Comparison of ENCODE assay signal across 2 cellular contexts in genomic region chr2:25376750-25377621, GRCh38.
TF ChIP-seq lines count a peak whose summit lies in the region.

No MANE protein-coding gene starts in this region.

TF ChIP-seq in A549, 52 proteins besides CTCF, POLR2A, EP300 and RAD21 (continued from another document):
- peak; percentile 61; the same call in 1 of the 2 replicates for TF ChIP-seq E2F6 (IDR thresholded peaks at IDR 0.05; ENCODE audit: borderline replicate concordance, low read depth)
- no peak for TF ChIP-seq ATOH8 (CRISPR knock-in tag; IDR thresholded peaks at IDR 0.05; ENCODE audit: low read depth)
- TF ChIP-seq BHLHE40 (IDR thresholded peaks at IDR 0.05; ENCODE audit: low read depth, low read length): no peak
- TF ChIP-seq MAZ (IDR thresholded peaks at IDR 0.05; ENCODE audit: borderline replicate concordance, low read depth, low read length): peak; percentile 50; the same call in 1 of the 2 replicates
- peak; percentile 72 for TF ChIP-seq MAX (IDR thresholded peaks at IDR 0.05)
- TF ChIP-seq HOXB13 (CRISPR knock-in tag; IDR thresholded peaks at IDR 0.05; ENCODE audit: low read depth): peak; percentile 55; the same call in 1 of the 2 replicates
- no peak for TF ChIP-seq FOSB (CRISPR knock-in tag; IDR thresholded peaks at IDR 0.05)
- TF ChIP-seq CEBPB (IDR thresholded peaks at IDR 0.05): no peak
- TF ChIP-seq ZFP36 (IDR thresholded peaks at IDR 0.05; ENCODE audit: borderline replicate concordance, partially characterized antibody): no peak
- TF ChIP-seq JUN (IDR thresholded peaks at IDR 0.05): peak; percentile 31 to 55; a peak in 1 of 5 replicates

TF ChIP-seq in GM12878, 131 proteins besides CTCF, POLR2A, EP300 and RAD21 (continued from another document and continues in another):
- peak; percentile 87 for TF ChIP-seq MLLT1 (IDR thresholded peaks at IDR 0.05)
- TF ChIP-seq KAT2A (conservative IDR thresholded peaks at IDR 0.05; ENCODE audit: control insufficient read depth, low read depth, low read length): no peak
- peak in 1 of 2 experiments; percentile 36; a peak in 1 of 4 replicates for TF ChIP-seq SRF (IDR thresholded peaks at IDR 0.05; ENCODE audit: low read depth in 2 of 2, low read length in 2 of 2)
- TF ChIP-seq CUX1 (IDR thresholded peaks at IDR 0.05; ENCODE audit: insufficient replicate concordance, low read depth, low read length): no peak
- peak; percentile 39 for TF ChIP-seq BCL3 (IDR thresholded peaks at IDR 0.05; ENCODE audit: borderline replicate concordance, insufficient read depth, low read depth, low read length, poor library complexity, severe bottlenecking)
- TF ChIP-seq KLF5 (IDR thresholded peaks at IDR 0.05; ENCODE audit: partially characterized antibody): peak; percentile 85
- peak; percentile 85 for TF ChIP-seq MTA2 (IDR thresholded peaks at IDR 0.05; ENCODE audit: low read depth)
- peak; percentile 95 for TF ChIP-seq SMAD1 (IDR thresholded peaks at IDR 0.05; ENCODE audit: low read depth, partially characterized antibody)
- peak; percentile 89 for TF ChIP-seq ZNF592 (IDR thresholded peaks at IDR 0.05)
- TF ChIP-seq WRNIP1 (IDR thresholded peaks at IDR 0.05; ENCODE audit: borderline replicate concordance, low read depth, low read length): no peak
- peak; percentile 57 for TF ChIP-seq USF2 (IDR thresholded peaks at IDR 0.05; ENCODE audit: borderline replicate concordance, low read depth, low read length)
- TF ChIP-seq SUPT20H (IDR thresholded peaks at IDR 0.05; ENCODE audit: borderline replicate concordance, control insufficient read depth, low read depth, low read length): no peak
- peak; percentile 23; the same call in 1 of the 2 replicates for TF ChIP-seq SPI1 (IDR thresholded peaks at IDR 0.05; ENCODE audit: borderline replicate concordance, insufficient read depth, low read depth, low read length)
- peak; percentile 91 for TF ChIP-seq MXI1 (IDR thresholded peaks at IDR 0.05; ENCODE audit: low read depth, low read length)
- TF ChIP-seq NR2C2 (IDR thresholded peaks at IDR 0.05; ENCODE audit: borderline replicate concordance, control insufficient read depth, insufficient read length, low read depth): no peak
- TF ChIP-seq FOXK2 (IDR thresholded peaks at IDR 0.05): no peak
- TF ChIP-seq TBL1XR1 (IDR thresholded peaks at IDR 0.05; ENCODE audit: low read depth, low read length): peak; percentile 96
- TF ChIP-seq HSF1 (IDR thresholded peaks at IDR 0.05; ENCODE audit: low read depth, low read length): no peak
- no peak for TF ChIP-seq CEBPZ (IDR thresholded peaks at IDR 0.05; ENCODE audit: low read depth, low read length)
- peak; percentile 85 for TF ChIP-seq ZNF24 (IDR thresholded peaks at IDR 0.05)
- TF ChIP-seq ZSCAN29 (IDR thresholded peaks at IDR 0.05): no peak; the same call in 1 of the 2 replicates
- peak; percentile 75; the same call in 1 of the 2 replicates for TF ChIP-seq NFIC (IDR thresholded peaks at IDR 0.05; ENCODE audit: low read depth, low read length)
- no peak for TF ChIP-seq PRDM15 (CRISPR knock-in tag; IDR thresholded peaks at IDR 0.05)
- peak; percentile 97 for TF ChIP-seq IKZF1 (conservative IDR thresholded peaks at IDR 0.05)
- peak; percentile 89; the same call in 1 of the 2 replicates for TF ChIP-seq BACH1 (IDR thresholded peaks at IDR 0.05; ENCODE audit: borderline replicate concordance)
- peak; percentile 86 for TF ChIP-seq RELA (IDR thresholded peaks at IDR 0.05; ENCODE audit: borderline replicate concordance, partially characterized antibody)
- TF ChIP-seq CREB1 (IDR thresholded peaks at IDR 0.05; ENCODE audit: low read depth): peak; percentile 65; the same call in 1 of the 2 replicates
